17 cellular contexts compared by ENCODE assay signal in the genomic region with DNA sequence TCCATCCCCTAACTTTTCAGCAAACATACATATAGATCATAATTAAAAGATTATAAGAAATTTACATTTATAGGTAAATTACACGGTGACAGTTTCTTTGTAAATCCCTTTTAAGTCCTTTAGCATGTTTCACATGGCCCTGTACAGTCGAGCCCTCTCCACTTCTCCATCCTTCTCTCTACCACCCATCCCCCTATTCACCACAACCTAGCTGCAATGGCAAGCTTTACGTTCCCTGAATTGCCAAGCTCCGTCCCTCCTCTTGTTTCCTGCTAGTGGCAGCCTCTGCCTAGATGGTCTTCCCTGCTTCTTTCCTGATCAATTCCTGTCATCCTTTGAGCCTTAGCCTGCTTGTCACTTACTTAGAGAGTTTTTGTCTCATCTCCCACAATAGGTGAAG.
A peak's percentile ranks its signal among the peaks of the same experiment; 100 is the strongest.
DNase-seq lines count a peak whose midpoint lies in the region; ATAC-seq, FAIRE-seq and TF ChIP-seq lines count a peak whose summit lies in the region.
"Had no signal": no experiment of that assay in that cellular context is flagged by ENCODE, and none has a peak within 500 bp of the region (broad histone marks: within the 10 kb centered on the region; RNA-seq: fewer than 3 reads in every experiment).

No MANE protein-coding gene starts in this region.

- H3K4me1 ChIP-seq in Karpas-422 (ENCODE audit: low read length) = peaks cover 86% of the 10 kb centered on the region
- H3K4me1 ChIP-seq in GM12878 (ENCODE audit: control insufficient read depth, insufficient read depth, low read length) = peaks cover 34% of the 10 kb centered on the region
- H3K4me1 ChIP-seq in neural progenitor cell = peaks cover 16% of the 10 kb centered on the region
- H3K4me1 ChIP-seq: thyroid gland had no signal

- H3K9me3 Mint-ChIP-seq in CD14-positive monocyte (peaks cover 0 to 7% (median 0%) of the 10 kb centered on the region in 7 donors), neural progenitor cell (no peaks in the 10 kb centered on the region)
- H3K9me3 Mint-ChIP-seq in activated T-helper 17 cell treated with anti-CD3 and anti-CD28 coated beads, Interleukin-2, amount 50 U/mL, for 72 hours = peaks cover 4% of the 10 kb centered on the region
- H3K9me3 Mint-ChIP-seq: activated T-helper 2 cell treated with anti-CD3 and anti-CD28 coated beads, Interferon-gamma antibody, Interleukin-2, Interleukin-4, amounts not matched to agents 10 μg/mL and 5 μg/mL and 100 μg/mL, durations not matched to agents 14 hours and 24 hours and 36 hours; T-helper 1 cell treated with Interleukin-12 subunit alpha and Interleukin-12 subunit beta and Interleukin-4 antibody, amounts not matched to agents 30 μg/mL and 1 μg/mL, for 36 hours had no signal

- TF ChIP-seq CTCF in CD14-positive monocyte (IDR thresholded peaks at IDR 0.05) = no peak
- TF ChIP-seq CTCF in GM12878 (IDR thresholded peaks at IDR 0.05 in 2 of 3, conservative IDR thresholded peaks at IDR 0.05 in 1 of 3; ENCODE audit: control insufficient read depth in 2 of 3, extremely low read depth in 1 of 3, insufficient read depth in 1 of 3, low read depth in 3 of 3, low read length in 3 of 3) = no peak
- TF ChIP-seq CTCF in neural progenitor cell (IDR thresholded peaks at IDR 0.05) = no peak

- H3F3A ChIP-seq in neural progenitor cell (ENCODE audit: low read depth) = no peaks in the 10 kb centered on the region

- 48% methylated on average over 4 of the region's 4 CpGs for WGBS in GM12878 (ENCODE audit: insufficient coverage, insufficient replicate concordance, low lambda C conversion rate, missing lambda C conversion rate)

- H3K27me3 Mint-ChIP-seq in CD14-positive monocyte (ENCODE audit: low read depth in 3 of 3) = peaks cover 0 to 3% (median 0%) of the 10 kb centered on the region in 3 donors
- no peaks in the 10 kb centered on the region for H3K27me3 Mint-ChIP-seq in neural progenitor cell (ENCODE audit: insufficient read depth, low read depth)
- H3K27me3 Mint-ChIP-seq in activated T-helper 17 cell treated with anti-CD3 and anti-CD28 coated beads, Interleukin-2, amount 50 U/mL, for 72 hours = peaks cover 11% of the 10 kb centered on the region

- H3K4me3 Mint-ChIP-seq in CD14-positive monocyte (peak overlapping the region; percentile 81 to 97), neural progenitor cell (no peak overlapping the region)
- H3K4me3 Mint-ChIP-seq in activated T-helper 17 cell treated with anti-CD3 and anti-CD28 coated beads, Interleukin-2, amount 50 U/mL, for 72 hours = no peak overlapping the region
- H3K4me3 Mint-ChIP-seq: T-helper 1 cell treated with Interleukin-12 subunit alpha and Interleukin-12 subunit beta and Interleukin-4 antibody, amounts not matched to agents 30 μg/mL and 1 μg/mL, for 36 hours had no signal

- H3K79me2 ChIP-seq in Karpas-422 (ENCODE audit: low read length) (no peaks in the 10 kb centered on the region), GM12878 (ENCODE audit: control insufficient read depth, insufficient read depth, low read length) (no peaks in the 10 kb centered on the region), neural progenitor cell (ENCODE audit: low read depth) (no peaks in the 10 kb centered on the region)

- CTCF ChIA-PET in GM12878 (lab: Yijun Ruan, JAX) = interaction anchor here (0.7 to 1.5 kb wide), 7 partner anchors 10 to 143 kb away, joined by 3 to 6 read pairs (median 3); no protein-coding TSS in a partner anchor

- H3K9me3 ChIP-seq in Karpas-422 (ENCODE audit: low read length) (no peaks in the 10 kb centered on the region), GM12878 (replicated peaks; ENCODE audit: control insufficient read depth, insufficient read depth, low read length) (no peaks in the 10 kb centered on the region; the same call in 2 of the 3 replicates), neural progenitor cell (ENCODE audit: low read depth) (no peaks in the 10 kb centered on the region)
- H3K9me3 ChIP-seq: HAP-1, thyroid gland had no signal

- H3K4me3 ChIP-seq in Karpas-422 (ENCODE audit: low read length) = peak overlapping the region; percentile 62
- H3K4me3 ChIP-seq in GM12878 = no peak overlapping the region
- no peak overlapping the region for H3K4me3 ChIP-seq in neural progenitor cell
- H3K4me3 ChIP-seq: HAP-1, thyroid gland had no signal

- no peak for TF ChIP-seq RAD21 in GM12878 (IDR thresholded peaks at IDR 0.05; ENCODE audit: insufficient read depth, low read depth, low read length)

- H3K27me3 ChIP-seq in Karpas-422 (ENCODE audit: low read length) (no peaks in the 10 kb centered on the region), GM12878 (replicated peaks in 1 of 2; ENCODE audit: control insufficient read depth in 2 of 2, insufficient read depth in 2 of 2, low read length in 1 of 2) (no peaks in the 10 kb centered on the region), neural progenitor cell (no peaks in the 10 kb centered on the region)
- H3K27me3 ChIP-seq: thyroid gland had no signal

- H3K27ac Mint-ChIP-seq in CD14-positive monocyte = peak overlapping the region; percentile 60 to 95 (median 91)
- no peak overlapping the region for H3K27ac Mint-ChIP-seq in neural progenitor cell
- no peak overlapping the region for H3K27ac Mint-ChIP-seq in activated T-helper 17 cell treated with anti-CD3 and anti-CD28 coated beads, Interleukin-2, amount 50 U/mL, for 72 hours
- H3K27ac Mint-ChIP-seq: activated T-helper 2 cell treated with anti-CD3 and anti-CD28 coated beads, Interferon-gamma antibody, Interleukin-2, Interleukin-4, amounts not matched to agents 10 μg/mL and 5 μg/mL and 100 μg/mL, durations not matched to agents 14 hours and 24 hours and 36 hours; T-helper 1 cell treated with Interleukin-12 subunit alpha and Interleukin-12 subunit beta and Interleukin-4 antibody, amounts not matched to agents 30 μg/mL and 1 μg/mL, for 36 hours had no signal

- H3K36me3 ChIP-seq in Karpas-422 (ENCODE audit: insufficient read depth, low read length) = no peaks in the 10 kb centered on the region
- H3K36me3 ChIP-seq in GM12878 (ENCODE audit: control insufficient read depth in 2 of 2, insufficient read depth in 2 of 2, low read length in 1 of 2) = no peaks in the 10 kb centered on the region
- H3K36me3 ChIP-seq in neural progenitor cell = no peaks in the 10 kb centered on the region
- H3K36me3 ChIP-seq: HAP-1, thyroid gland had no signal

- peak overlapping the region; percentile 36 for H2AFZ ChIP-seq in Karpas-422 (ENCODE audit: low read length)
- H2AFZ ChIP-seq in GM12878 (ENCODE audit: control insufficient read depth, low read depth, low read length) = peak overlapping the region; percentile 49
- no peak overlapping the region for H2AFZ ChIP-seq in neural progenitor cell (replicated peaks)

- no peak for TF ChIP-seq POLR2A in GM12878 (IDR thresholded peaks at IDR 0.05; ENCODE audit: low read depth, low read length)

- DNase-seq in CD14-positive monocyte (ENCODE audit: low spot score) = no peak
- peak; percentile 70 for DNase-seq in Karpas-422
- no peak for DNase-seq in GM12878 (ENCODE audit: low read depth, low spot score)
- DNase-seq in neural progenitor cell (ENCODE audit: low spot score) = peak; percentile 32
- DNase-seq in NCI-H345 treated with DMSO at 0.1 percent for 48 hours (lab: John Stamatoyannopoulos, UW; ENCODE audit: unreplicated experiment) = no peak
- DNase-seq: effector CD4-positive, alpha-beta T cell; KG1; mesenchymal stem cell; NCI-H2171; stimulated activated CD4-positive, alpha-beta T cell treated with anti-CD3 and anti-CD28 coated beads, Interleukin-4, amount 100 ng/mL, for 24 hours; thyroid gland had no signal

- H3K4me1 Mint-ChIP-seq in CD14-positive monocyte = peaks cover 66% of the 10 kb centered on the region
- peaks cover 6% of the 10 kb centered on the region for H3K4me1 Mint-ChIP-seq in neural progenitor cell
- peaks cover 17% of the 10 kb centered on the region for H3K4me1 Mint-ChIP-seq in activated T-helper 17 cell treated with anti-CD3 and anti-CD28 coated beads, Interleukin-2, amount 50 U/mL, for 72 hours

- RAD21 ChIA-PET in GM12878 (lab: Charles Lee; ENCODE audit: unreplicated experiment) = interaction anchor here (1.1 to 3.7 kb wide), 7 partner anchors 11 to 54 kb away, joined by 3 to 26 read pairs (median 5); no protein-coding TSS in a partner anchor

- SMC1A ChIA-PET in GM12878 (lab: Charles Lee; ENCODE audit: uncharacterized antibody, unreplicated experiment) = interaction anchor here (1.1 to 6.5 kb wide), 11 partner anchors 10 to 68 kb away, joined by 3 to 52 read pairs (median 8); no protein-coding TSS in a partner anchor

- no TSS peak for BruUV-seq in GM12878 (replicated peaks; lab: Mats Ljungman, UMichigan)

- 0 out of 2 replicates have a peak, but pooled peaks cover 6% of the 10 kb centered on the region for H3K9me2 ChIP-seq in Karpas-422 (replicated peaks; ENCODE audit: insufficient read depth, low read length)

- no peaks in the 10 kb centered on the region for H4K20me1 ChIP-seq in Karpas-422 (ENCODE audit: insufficient read depth, low read depth, low read length)
- no peaks in the 10 kb centered on the region for H4K20me1 ChIP-seq in GM12878 (ENCODE audit: control insufficient read depth, insufficient read depth)
- no peaks in the 10 kb centered on the region for H4K20me1 ChIP-seq in neural progenitor cell (ENCODE audit: low read depth)

- TF ChIP-seq EP300 in GM12878 (IDR thresholded peaks at IDR 0.05; ENCODE audit: borderline replicate concordance in 1 of 2, control insufficient read depth in 1 of 2, low read depth in 2 of 2, low read length in 2 of 2) = no peak

- H3K4me2 ChIP-seq in Karpas-422 (ENCODE audit: low read depth, low read length, poor library complexity, severe bottlenecking) (peak overlapping the region; percentile 83), GM12878 (ENCODE audit: control insufficient read depth, insufficient read depth) (peak overlapping the region; percentile 45; the same call in 1 of the 2 replicates), neural progenitor cell (no peak overlapping the region)

- no peak for FAIRE-seq in GM12878 (lab: Jason Lieb, UNC)

- intact Hi-C loops in CD14-positive monocyte (cut with micrococcal nuclease) = loop anchor here in 1 of 2 donors (5.0 kb wide), 1 partner anchor 57 kb away; no protein-coding TSS in a partner anchor
- intact Hi-C loops in GM12878 (cut with micrococcal nuclease; ENCODE audit: unreplicated experiment) = no loop called here

- POLR2A ChIA-PET in GM12878 (lab: Charles Lee) = interaction anchor here (0.6 to 1.7 kb wide), 4 partner anchors 17 to 137 kb away, joined by 3 to 4 read pairs (median 3); no protein-coding TSS in a partner anchor

- H3K9ac ChIP-seq in Karpas-422 (ENCODE audit: low read length) (peak overlapping the region; percentile 69), GM12878 (ENCODE audit: control insufficient read depth, insufficient read depth, low read length) (no peak overlapping the region), neural progenitor cell (no peak overlapping the region)

- H3K36me3 Mint-ChIP-seq in CD14-positive monocyte = peaks cover 28 to 44% of the 10 kb centered on the region in 2 donors
- H3K36me3 Mint-ChIP-seq in neural progenitor cell = no peaks in the 10 kb centered on the region
- H3K36me3 Mint-ChIP-seq in activated T-helper 17 cell treated with anti-CD3 and anti-CD28 coated beads, Interleukin-2, amount 50 U/mL, for 72 hours (ENCODE audit: low read depth) = no peaks in the 10 kb centered on the region

- H3K27ac ChIP-seq in Karpas-422 (ENCODE audit: low read length) = peak overlapping the region; percentile 96
- no peak overlapping the region for H3K27ac ChIP-seq in GM12878 (ENCODE audit: control insufficient read depth, insufficient read depth)
- no peak overlapping the region for H3K27ac ChIP-seq in neural progenitor cell
- H3K27ac ChIP-seq: thyroid gland had no signal

- no peak for ATAC-seq in GM12878
- ATAC-seq in activated T-helper 17 cell treated with anti-CD3 and anti-CD28 coated beads, Interleukin-2, amount 50 U/mL, for 72 hours (replicated peaks) = no peak
- ATAC-seq in GM21786 (IDR thresholded peaks at IDR 0.05; ENCODE audit: unreplicated experiment) = no peak
- no peak for ATAC-seq in GM18511 (IDR thresholded peaks at IDR 0.05; ENCODE audit: unreplicated experiment)

- in situ Hi-C loops in GM12878 (cut with MboI) = no loop called here

Comparison
In these comparisons a context has a peak if more than half of its experiments do, and no peak if none do; other contexts are left out.
1. DNase-seq: peak in Karpas-422 (single experiment) and neural progenitor cell (single experiment); none in CD14-positive monocyte (single experiment), GM12878 (single experiment) and NCI-H345 treated with DMSO at 0.1 percent for 48 hours (single experiment).
2. H3K27ac Mint-ChIP-seq: peak in CD14-positive monocyte (7 of 7); none in neural progenitor cell (single experiment) and activated T-helper 17 cell treated with anti-CD3 and anti-CD28 coated beads, Interleukin-2, amount 50 U/mL, for 72 hours (single experiment).
3. H3K4me3 Mint-ChIP-seq: peak in CD14-positive monocyte (2 of 2); none in neural progenitor cell (single experiment) and activated T-helper 17 cell treated with anti-CD3 and anti-CD28 coated beads, Interleukin-2, amount 50 U/mL, for 72 hours (single experiment).